Comparison of ENCODE assay signal across 23 cellular contexts in the genomic region with DNA sequence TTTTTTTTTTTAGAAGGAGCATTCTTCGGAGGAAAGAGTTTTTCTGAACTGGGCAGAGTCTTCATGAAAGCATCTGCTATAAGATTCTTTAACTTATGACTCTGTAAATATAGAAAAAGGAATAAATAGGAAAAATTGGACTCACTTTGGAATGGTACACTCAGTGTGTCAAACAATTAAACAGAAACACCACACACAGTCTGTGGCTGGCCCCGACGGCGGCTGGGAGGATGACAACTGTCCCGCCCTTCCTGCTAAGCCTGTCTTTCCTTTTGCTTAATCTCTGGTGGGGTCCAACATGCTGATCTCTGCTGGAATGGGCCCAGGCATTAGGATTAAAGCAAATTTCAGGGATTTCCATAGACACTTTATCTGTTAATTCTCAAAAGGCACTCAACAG.
"Had no signal": no experiment of that assay in that cellular context is flagged by ENCODE, and none has a peak within 500 bp of the region (broad histone marks: within the 10 kb centered on the region; RNA-seq: fewer than 3 reads in every experiment).

No MANE protein-coding gene starts in this region.

- H3K27me3 ChIP-seq: adrenal gland, ascending aorta, upper lobe of left lung had no signal

- H3K36me3 Mint-ChIP-seq: activated naive CD8-positive, alpha-beta T cell had no signal

- H3K27ac Mint-ChIP-seq: activated CD4-positive, alpha-beta T cell treated with anti-CD3 and anti-CD28 coated beads, Interleukin-2, amount 10 ng/mL, durations not matched to agents 7 days and 5 days; activated naive CD8-positive, alpha-beta T cell; activated T-helper 2 cell treated with anti-CD3 and anti-CD28 coated beads, Interferon-gamma antibody, Interleukin-2, Interleukin-4, amounts not matched to agents 10 μg/mL and 5 μg/mL and 100 μg/mL, durations not matched to agents 14 hours and 24 hours and 36 hours; nephron progenitor cell had no signal

- ATAC-seq: activated T-cell treated with anti-CD3 and anti-CD28 coated beads, Interleukin-2, amount 50 U/mL, for 4 hours had no signal

- DNase-seq: activated CD4-positive, alpha-beta T cell treated with anti-CD3 and anti-CD28 coated beads, Interleukin-2, amount 10 ng/mL, durations not matched to agents 7 days and 5 days; activated CD4-positive, CD25-positive, alpha-beta regulatory T cell treated with anti-CD3 and anti-CD28 coated beads, Interleukin-2, amount 50 U/mL, for 72 hours; activated CD8-positive, alpha-beta memory T cell treated with anti-CD3 and anti-CD28 coated beads, Interleukin-2, amount 50 U/mL, for 4 hours; activated naive CD4-positive, alpha-beta T cell; activated T-cell treated with anti-CD3 and anti-CD28 coated beads, Interleukin-2, amount 50 U/mL, for 4 hours; central memory CD4-positive, alpha-beta T cell; dermis blood vessel endothelial cell; effector CD8-positive, alpha-beta T cell; erythroblast; foreskin melanocyte; nephron progenitor cell; occipital lobe; stimulated activated CD4-positive, alpha-beta T cell treated with anti-CD3 and anti-CD28 coated beads, Interleukin-4, amount 100 ng/mL, for 24 hours; stimulated activated naive CD4-positive, alpha-beta T cell treated with Interleukin-2 at 50 U/mL for 16 hours; T-helper 1 cell; T-helper 9 cell had no signal

- H3K4me3 Mint-ChIP-seq: activated CD4-positive, alpha-beta T cell treated with anti-CD3 and anti-CD28 coated beads, Interleukin-2, amount 10 ng/mL, durations not matched to agents 7 days and 5 days; activated naive CD8-positive, alpha-beta T cell; activated T-cell treated with anti-CD3 and anti-CD28 coated beads, Interleukin-2, amount 50 U/mL, for 4 hours; nephron progenitor cell had no signal

- H3K36me3 ChIP-seq: adrenal gland, ascending aorta, thoracic aorta, upper lobe of left lung had no signal

- H3K27ac ChIP-seq: adrenal gland, ascending aorta, thoracic aorta, upper lobe of left lung, VCaP had no signal

- H3K9me3 Mint-ChIP-seq: activated CD4-positive, alpha-beta T cell treated with anti-CD3 and anti-CD28 coated beads, Interleukin-2, amount 10 ng/mL, durations not matched to agents 7 days and 5 days; activated T-cell treated with anti-CD3 and anti-CD28 coated beads, Interleukin-2, amount 50 U/mL, for 4 hours; activated T-helper 2 cell treated with anti-CD3 and anti-CD28 coated beads, Interferon-gamma antibody, Interleukin-2, Interleukin-4, amounts not matched to agents 10 μg/mL and 5 μg/mL and 100 μg/mL, durations not matched to agents 14 hours and 24 hours and 36 hours; nephron progenitor cell had no signal

- H3K9me3 ChIP-seq: adrenal gland, ascending aorta, thoracic aorta, upper lobe of left lung had no signal

- H3K27me3 Mint-ChIP-seq: activated naive CD8-positive, alpha-beta T cell had no signal

- H3K4me3 ChIP-seq: adrenal gland, ascending aorta, thoracic aorta, upper lobe of left lung had no signal

- H3K4me1 ChIP-seq: adrenal gland, ascending aorta had no signal
